11 cellular contexts compared by ENCODE assay signal in genomic region chr4:879730-880079, GRCh38. TPM values are rescaled to one million over a fixed set of nuclear protein-coding genes. Genes with fewer than 3 reads are reported as not detected.
DNase-seq lines count a peak whose midpoint lies in the region; ATAC-seq and TF ChIP-seq lines count a peak whose summit lies in the region.
"Had no signal": no experiment of that assay in that cellular context is flagged by ENCODE, and none has a peak within 500 bp of the region (broad histone marks: within the 10 kb centered on the region; RNA-seq: fewer than 3 reads in every experiment).

No MANE protein-coding gene starts in this region.

- peak overlapping the region; percentile 98 for H3K27ac Mint-ChIP-seq in activated CD4-positive, alpha-beta T cell treated with anti-CD3 and anti-CD28 coated beads for 36 hours
- peak overlapping the region in 1 of 3 experiments; percentile 45; a peak in 1 of 7 replicates for H3K27ac Mint-ChIP-seq in H9

- no peak overlapping the region for H4K8ac ChIP-seq in H9 (replicated peaks; ENCODE audit: insufficient read length, low read depth, low read length)

- H3K9me3 Mint-ChIP-seq in activated CD4-positive, alpha-beta T cell treated with anti-CD3 and anti-CD28 coated beads for 36 hours (ENCODE audit: low read depth), result no peaks in the 10 kb centered on the region
- no peaks in the 10 kb centered on the region for H3K9me3 Mint-ChIP-seq in H9

- H3K56ac ChIP-seq in H9 (ENCODE audit: insufficient read length, low read depth, low read length), result no peak overlapping the region

- intact Hi-C loops in activated CD4-positive, alpha-beta T cell treated with anti-CD3 and anti-CD28 coated beads for 36 hours (cut with DNase I, micrococcal nuclease), result loop anchor here (1.0 to 5.0 kb wide), 10 partner anchors 53 to 174 kb away; partner anchors contain the start of genes GAK (in 2 of the 2), TMEM175 (in 2 of the 2), CPLX1 (in 1 of the 2) and DGKQ (in 1 of the 2)

- H3K18ac ChIP-seq in H9 (ENCODE audit: insufficient read length, low read depth, low read length), result no peak overlapping the region

- no peak overlapping the region for H2AFZ ChIP-seq in H9 (ENCODE audit: low read length)
- H2AFZ ChIP-seq: parathyroid adenoma had no signal

- in situ Hi-C loops in G401 (cut with HindIII; ENCODE audit: low sequenced_read_pairs), result no loop called here

- H3K4me1 ChIP-seq in H9 (ENCODE audit: insufficient read depth, low read length), result no peaks in the 10 kb centered on the region
- H3K4me1 ChIP-seq: parathyroid adenoma had no signal

- no peaks in the 10 kb centered on the region for H3K23me2 ChIP-seq in H9 (ENCODE audit: insufficient read length, low read depth, low read length, poor library complexity, severe bottlenecking)

- no peak overlapping the region for H2BK120ac ChIP-seq in H9 (ENCODE audit: low read depth, low read length, poor library complexity, severe bottlenecking)

- no peak overlapping the region for H4K91ac ChIP-seq in H9 (ENCODE audit: insufficient read length, low read depth, low read length)

- peak; percentile 96 for ATAC-seq in activated CD4-positive, alpha-beta T cell treated with anti-CD3 and anti-CD28 coated beads for 36 hours

- no peak overlapping the region for H2AK5ac ChIP-seq in H9 (ENCODE audit: insufficient read length, low read length)

- CTCF ChIA-PET in activated CD4-positive, alpha-beta T cell treated with anti-CD3 and anti-CD28 coated beads for 36 hours (lab: Charles Lee), result interaction anchor here (0.7 to 1.3 kb wide), 4 partner anchors 32 to 202 kb away, joined by 3 to 4 read pairs (median 4); no protein-coding TSS in a partner anchor

- H3K79me1 ChIP-seq in H9 (ENCODE audit: insufficient read depth, low read depth, low read length, poor library complexity, severe bottlenecking), result no peaks in the 10 kb centered on the region

- no peak overlapping the region for H2BK12ac ChIP-seq in H9 (ENCODE audit: insufficient read length, low read depth, low read length)

- H2BK5ac ChIP-seq in H9 (ENCODE audit: insufficient read length, low read length), result no peak overlapping the region

- no peak overlapping the region for H4K5ac ChIP-seq in H9 (ENCODE audit: insufficient read length, low read depth, low read length)

- H3K4ac ChIP-seq in H9 (ENCODE audit: low read depth, low read length), result no peak overlapping the region

- H3K79me2 ChIP-seq in H9 (ENCODE audit: insufficient read depth, low read length), result no peaks in the 10 kb centered on the region
- H3K79me2 ChIP-seq: parathyroid adenoma had no signal

- H3K27me3 Mint-ChIP-seq in activated CD4-positive, alpha-beta T cell treated with anti-CD3 and anti-CD28 coated beads for 36 hours, result no peaks in the 10 kb centered on the region
- no peaks in the 10 kb centered on the region for H3K27me3 Mint-ChIP-seq in H9 (ENCODE audit: low read depth)

- no peak overlapping the region for H3T11ph ChIP-seq in H9 (ENCODE audit: low read length)

- TF ChIP-seq CTCF in H9 (conservative IDR thresholded peaks at IDR 0.05), result no peak

- no peak overlapping the region for H3K14ac ChIP-seq in H9 (ENCODE audit: insufficient read depth, low read length)

- no peak overlapping the region for H3K27ac ChIP-seq in H9 (ENCODE audit: insufficient read length, low read depth, low read length)
- H3K27ac ChIP-seq: parathyroid adenoma had no signal

- POLR2A ChIA-PET in activated CD4-positive, alpha-beta T cell treated with anti-CD3 and anti-CD28 coated beads for 36 hours (lab: Charles Lee), result interaction anchor here (1.0 kb wide), 1 partner anchor 53 kb away, joined by 4 read pairs; the partner anchor contains the start of genes GAK and TMEM175

- H3K4me1 Mint-ChIP-seq in activated CD4-positive, alpha-beta T cell treated with anti-CD3 and anti-CD28 coated beads for 36 hours, result peaks cover 28% of the 10 kb centered on the region
- H3K4me1 Mint-ChIP-seq in H9, result no peaks in the 10 kb centered on the region

- no peaks in the 10 kb centered on the region for H3K9me3 ChIP-seq in H9 (ENCODE audit: control insufficient read depth, low read depth, low read length)

- H3K9ac ChIP-seq in H9 (ENCODE audit: extremely low read depth, insufficient read length, low read length), result no peak overlapping the region
- H3K9ac ChIP-seq: parathyroid adenoma had no signal

- H4K20me1 ChIP-seq in H9 (ENCODE audit: control insufficient read depth, insufficient read depth, insufficient read length), result no peaks in the 10 kb centered on the region

- H3K36me3 Mint-ChIP-seq in activated CD4-positive, alpha-beta T cell treated with anti-CD3 and anti-CD28 coated beads for 36 hours (ENCODE audit: low read depth), result peaks cover 31% of the 10 kb centered on the region
- peaks cover 0 to 54% (median 47%) of the 10 kb centered on the region in 3 experiments; a peak in 6 of 7 replicates for H3K36me3 Mint-ChIP-seq in H9 (ENCODE audit: insufficient read depth in 1 of 3, low read depth in 3 of 3)

- H3K4me3 Mint-ChIP-seq in activated CD4-positive, alpha-beta T cell treated with anti-CD3 and anti-CD28 coated beads for 36 hours, result peak overlapping the region; percentile 62
- H3K4me3 Mint-ChIP-seq in H9, result no peak overlapping the region

- H3K4me2 ChIP-seq in H9 (ENCODE audit: insufficient read depth, insufficient read length, low read length), result no peak overlapping the region

- H2BK20ac ChIP-seq in H9 (ENCODE audit: low read depth, low read length, poor library complexity, severe bottlenecking), result no peak overlapping the region

- H3K23ac ChIP-seq in H9 (ENCODE audit: insufficient read length, low read depth, low read length), result no peak overlapping the region

- WGBS in H9 (ENCODE audit: extremely low coverage, insufficient read length, low lambda C conversion rate), result no CpG with 5 or more reads among the region's 12 CpGs

- peak; percentile 1 for DNase-seq in CD1c-positive myeloid dendritic cell (ENCODE audit: extremely low spot score)
- DNase-seq in activated CD4-positive, alpha-beta T cell treated with anti-CD3 and anti-CD28 coated beads for 36 hours, result peak; percentile 84
- peak; percentile 74 for DNase-seq in activated naive CD4-positive, alpha-beta T cell treated with anti-CD3 and anti-CD28 coated beads, Interleukin-2, amount 50 U/mL, for 16 hours
- peak; percentile 82 for DNase-seq in stimulated activated CD4-positive, alpha-beta T cell treated with anti-CD3 and anti-CD28 coated beads, Interleukin-15, amount 100 ng/mL, for 24 hours
- no peak for DNase-seq in H9
- DNase-seq in NCI-H1436 (lab: John Stamatoyannopoulos, UW), result no peak
- DNase-seq in C1 segment of cervical spinal cord (lab: John Stamatoyannopoulos, UW), result no peak
- no peak for DNase-seq in G401 (ENCODE audit: low spot score)
- DNase-seq: NCI-H1092, OCI-M1 had no signal

- no peak overlapping the region for H2BK15ac ChIP-seq in H9 (ENCODE audit: low read depth, low read length)

- H3K27me3 ChIP-seq in H9 (ENCODE audit: insufficient read depth, low read length), result no peaks in the 10 kb centered on the region

RNA-seq across cellular contexts. Expression of gene GAK, which starts 52.4 kb away (rescaled TPM):
- 10 to 100 TPM; 82.9 to 88.0 TPM for total RNA-seq in activated CD4-positive, alpha-beta T cell treated with anti-CD3 and anti-CD28 coated beads for 36 hours
- 80.7 and 82.5 TPM in 2 replicates for total RNA-seq in H9 (2021)
- 91.4 and 91.5 TPM in 2 replicates for total RNA-seq in G401 (2014; rRNA removed; shearing (Covaris generic))

RNA-seq across cellular contexts. Expression of gene TMEM175, which starts 52.6 kb away (rescaled TPM):
- 10 to 100 TPM; 15.2 to 17.3 TPM for total RNA-seq in activated CD4-positive, alpha-beta T cell treated with anti-CD3 and anti-CD28 coated beads for 36 hours
- 6.4 and 6.8 TPM in 2 replicates for total RNA-seq in H9 (2021)
- total RNA-seq in G401 (2014; rRNA removed; shearing (Covaris generic)), result 7.0 and 21.4 TPM in 2 replicates

RNA-seq across cellular contexts. Expression of gene CPLX1, which starts 53.8 kb away (rescaled TPM):
- under 1 TPM; 0.28 to 0.50 TPM for total RNA-seq in activated CD4-positive, alpha-beta T cell treated with anti-CD3 and anti-CD28 coated beads for 36 hours
- 0.48 and 0.90 TPM in 2 replicates for total RNA-seq in H9 (2021)
- total RNA-seq in G401 (2014; rRNA removed; shearing (Covaris generic)), result 1.8 and 4.7 TPM in 2 replicates

Comparison
In these comparisons a context has a peak if more than half of its experiments do, and no peak if none do; other contexts are left out.
1. DNase-seq: peak in CD1c-positive myeloid dendritic cell (single experiment), activated CD4-positive, alpha-beta T cell treated with anti-CD3 and anti-CD28 coated beads for 36 hours (single experiment), activated naive CD4-positive, alpha-beta T cell treated with anti-CD3 and anti-CD28 coated beads, Interleukin-2, amount 50 U/mL, for 16 hours (single experiment) and stimulated activated CD4-positive, alpha-beta T cell treated with anti-CD3 and anti-CD28 coated beads, Interleukin-15, amount 100 ng/mL, for 24 hours (single experiment); none in H9 (single experiment), NCI-H1436 (single experiment), C1 segment of cervical spinal cord (0 of 14) and G401 (single experiment).